Comparison of ENCODE assay signal across 37 cellular contexts in the genomic region with DNA sequence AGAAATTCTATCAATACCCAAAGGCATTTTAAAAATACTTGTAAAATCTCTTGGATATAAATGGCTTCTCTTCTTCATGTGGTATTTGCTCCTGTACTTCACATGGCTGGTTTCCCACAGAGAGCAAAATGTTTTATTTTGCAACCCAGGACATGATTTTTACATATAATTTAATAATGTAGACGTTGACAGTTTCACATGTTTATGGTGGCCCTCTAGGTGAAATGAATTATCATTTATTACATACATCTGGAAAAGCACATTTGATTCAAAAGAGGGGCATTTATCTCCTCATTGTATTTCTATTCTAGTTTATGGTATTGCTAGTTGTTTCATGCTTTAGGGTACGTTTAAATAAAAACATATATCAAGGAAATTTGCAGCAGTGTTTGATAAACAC. TPM values are rescaled to one million over a fixed set of nuclear protein-coding genes. Genes with fewer than 3 reads are reported as not detected.
"Had no signal": no experiment of that assay in that cellular context is flagged by ENCODE, and none has a peak within 500 bp of the region (broad histone marks: within the 10 kb centered on the region; RNA-seq: fewer than 3 reads in every experiment).

No MANE protein-coding gene starts in this region.

- H3K9me3 ChIP-seq: adrenal gland, ascending aorta, body of pancreas, breast epithelium, colonic mucosa had no signal

- DNase-seq: activated effector memory CD4-positive, alpha-beta T cell treated with anti-CD3 and anti-CD28 coated beads, Interleukin-2, amount 50 U/mL, for 16 hours; activated effector memory CD4-positive, alpha-beta T cell treated with Interleukin-2 at 50 U/mL for 16 hours; activated gamma-delta T cell; activated gamma-delta T cell treated with Interleukin-2 at 50 U/mL for 16 hours; activated naive CD4-positive, alpha-beta T cell; activated naive CD4-positive, alpha-beta T cell treated with anti-CD3 and anti-CD28 coated beads for 36 hours; activated naive CD4-positive, alpha-beta T cell treated with anti-CD3 and anti-CD28 coated beads, Interleukin-2, amount 10 ng/mL, durations not matched to agents 7 days and 5 days; activated naive CD4-positive, alpha-beta T cell treated with anti-CD3 and anti-CD28 coated beads, Interleukin-2, amount 50 U/mL, for 16 hours; activated naive CD4-positive, alpha-beta T cell treated with Interleukin-2 at 50 U/mL for 16 hours; activated naive CD8-positive, alpha-beta T cell treated with anti-CD3 and anti-CD28 coated beads for 36 hours; activated naive CD8-positive, alpha-beta T cell treated with anti-CD3 and anti-CD28 coated beads, Interleukin-2, amount 10 ng/mL, durations not matched to agents 7 days and 5 days; activated naive CD8-positive, alpha-beta T cell treated with anti-CD3 and anti-CD28 coated beads, Interleukin-2, amount 50 U/mL, for 24 hours; activated T-cell treated with anti-CD3 and anti-CD28 coated beads, Interleukin-2, amount 50 U/mL, for 4 hours; activated T-cell treated with anti-CD3 and anti-CD28 coated beads, Interleukin-2, amount 50 U/mL, for 48 hours; activated T-cell treated with anti-CD3 and anti-CD28 coated beads, Interleukin-2, amount 50 U/mL, for 72 hours; adrenal gland; amniotic stem cell; aorta; body of pancreas; brain microvascular endothelial cell; caudate nucleus; central memory CD4-positive, alpha-beta T cell; cerebellar nuclear complex; colonic mucosa had no signal

- H3K4me3 Mint-ChIP-seq: activated naive CD4-positive, alpha-beta T cell treated with anti-CD3 and anti-CD28 coated beads for 36 hours; activated naive CD4-positive, alpha-beta T cell treated with anti-CD3 and anti-CD28 coated beads, Interleukin-2, amount 10 ng/mL, durations not matched to agents 7 days and 5 days; activated naive CD4-positive, alpha-beta T cell treated with anti-CD3 and anti-CD28 coated beads, Interleukin-2, amount 50 U/mL, for 24 hours; activated naive CD8-positive, alpha-beta T cell; activated naive CD8-positive, alpha-beta T cell treated with anti-CD3 and anti-CD28 coated beads for 36 hours; activated naive CD8-positive, alpha-beta T cell treated with anti-CD3 and anti-CD28 coated beads, Interleukin-2, amount 10 ng/mL, durations not matched to agents 7 days and 5 days; activated naive CD8-positive, alpha-beta T cell treated with anti-CD3 and anti-CD28 coated beads, Interleukin-2, amount 50 U/mL, for 24 hours; activated T-cell treated with anti-CD3 and anti-CD28 coated beads, Interleukin-2, amount 50 U/mL, for 4 hours; activated T-cell treated with anti-CD3 and anti-CD28 coated beads, Interleukin-2, amount 50 U/mL, for 72 hours; activated T-helper 1 cell treated with anti-CD3 and anti-CD28 coated beads, Interleukin-12 subunit alpha, Interleukin-12 subunit beta, Interleukin-2, Interleukin-4 antibody, amounts not matched to agents 30 ng/mL and 10 ng/mL and 1 ng/mL, durations not matched to agents 14 hours and 24 hours and 36 hours; activated T-helper 17 cell treated with anti-CD3 and anti-CD28 coated beads, Interleukin-2, amount 50 U/mL, for 72 hours; central memory CD8-positive, alpha-beta T cell had no signal

- FAIRE-seq: astrocyte, bronchial epithelial cell, colon had no signal

- H3K4me1 ChIP-seq: ascending aorta, body of pancreas, breast epithelium, colonic mucosa had no signal

- H3K4me3 ChIP-seq: adrenal gland, ascending aorta, body of pancreas, breast epithelium, cardiac muscle cell, colonic mucosa had no signal

- ATAC-seq: activated naive CD4-positive, alpha-beta T cell treated with anti-CD3 and anti-CD28 coated beads, Interleukin-2, amount 50 U/mL, for 72 hours; activated naive CD8-positive, alpha-beta T cell treated with anti-CD3 and anti-CD28 coated beads, Interleukin-2, amount 50 U/mL, for 24 hours; activated T-cell treated with anti-CD3 and anti-CD28 coated beads, Interleukin-2, amount 50 U/mL, for 4 hours; activated T-cell treated with anti-CD3 and anti-CD28 coated beads, Interleukin-2, amount 50 U/mL, for 72 hours; activated T-helper 17 cell treated with anti-CD3 and anti-CD28 coated beads, Interleukin-2, amount 50 U/mL, for 72 hours; body of pancreas had no signal

- H3K36me3 Mint-ChIP-seq: activated naive CD4-positive, alpha-beta T cell treated with anti-CD3 and anti-CD28 coated beads, Interleukin-2, amount 10 ng/mL, durations not matched to agents 7 days and 5 days; activated naive CD4-positive, alpha-beta T cell treated with anti-CD3 and anti-CD28 coated beads, Interleukin-2, amount 50 U/mL, for 24 hours; activated naive CD4-positive, alpha-beta T cell treated with anti-CD3 and anti-CD28 coated beads, Interleukin-2, amount 50 U/mL, for 72 hours; activated naive CD8-positive, alpha-beta T cell; activated naive CD8-positive, alpha-beta T cell treated with anti-CD3 and anti-CD28 coated beads for 36 hours; activated naive CD8-positive, alpha-beta T cell treated with anti-CD3 and anti-CD28 coated beads, Interleukin-2, amount 10 ng/mL, durations not matched to agents 7 days and 5 days had no signal

- H3K9me3 Mint-ChIP-seq: activated naive CD4-positive, alpha-beta T cell treated with anti-CD3 and anti-CD28 coated beads for 36 hours; activated naive CD4-positive, alpha-beta T cell treated with anti-CD3 and anti-CD28 coated beads, Interleukin-2, amount 10 ng/mL, durations not matched to agents 7 days and 5 days; activated naive CD4-positive, alpha-beta T cell treated with anti-CD3 and anti-CD28 coated beads, Interleukin-2, amount 50 U/mL, for 24 hours; activated naive CD4-positive, alpha-beta T cell treated with anti-CD3 and anti-CD28 coated beads, Interleukin-2, amount 50 U/mL, for 72 hours; activated naive CD8-positive, alpha-beta T cell treated with anti-CD3 and anti-CD28 coated beads for 36 hours; activated naive CD8-positive, alpha-beta T cell treated with anti-CD3 and anti-CD28 coated beads, Interleukin-2, amount 10 ng/mL, durations not matched to agents 7 days and 5 days; activated naive CD8-positive, alpha-beta T cell treated with anti-CD3 and anti-CD28 coated beads, Interleukin-2, amount 50 U/mL, for 24 hours; activated T-cell treated with anti-CD3 and anti-CD28 coated beads, Interleukin-2, amount 50 U/mL, for 4 hours; activated T-cell treated with anti-CD3 and anti-CD28 coated beads, Interleukin-2, amount 50 U/mL, for 72 hours; activated T-helper 1 cell treated with anti-CD3 and anti-CD28 coated beads, Interleukin-12 subunit alpha, Interleukin-12 subunit beta, Interleukin-2, Interleukin-4 antibody, amounts not matched to agents 30 ng/mL and 10 ng/mL and 1 ng/mL, durations not matched to agents 14 hours and 24 hours and 36 hours; activated T-helper 17 cell treated with anti-CD3 and anti-CD28 coated beads, Interleukin-2, amount 50 U/mL, for 72 hours; activated T-helper 2 cell treated with anti-CD3 and anti-CD28 coated beads, Interferon-gamma antibody, Interleukin-2, Interleukin-4, amounts not matched to agents 10 μg/mL and 5 μg/mL and 100 μg/mL, durations not matched to agents 14 hours and 24 hours and 36 hours; central memory CD8-positive, alpha-beta T cell had no signal

- H3K27ac Mint-ChIP-seq: activated naive CD4-positive, alpha-beta T cell treated with anti-CD3 and anti-CD28 coated beads for 36 hours; activated naive CD4-positive, alpha-beta T cell treated with anti-CD3 and anti-CD28 coated beads, Interleukin-2, amount 10 ng/mL, durations not matched to agents 7 days and 5 days; activated naive CD4-positive, alpha-beta T cell treated with anti-CD3 and anti-CD28 coated beads, Interleukin-2, amount 50 U/mL, for 24 hours; activated naive CD4-positive, alpha-beta T cell treated with anti-CD3 and anti-CD28 coated beads, Interleukin-2, amount 50 U/mL, for 72 hours; activated naive CD8-positive, alpha-beta T cell; activated naive CD8-positive, alpha-beta T cell treated with anti-CD3 and anti-CD28 coated beads for 36 hours; activated naive CD8-positive, alpha-beta T cell treated with anti-CD3 and anti-CD28 coated beads, Interleukin-2, amount 10 ng/mL, durations not matched to agents 7 days and 5 days; activated naive CD8-positive, alpha-beta T cell treated with anti-CD3 and anti-CD28 coated beads, Interleukin-2, amount 50 U/mL, for 24 hours; activated T-cell treated with anti-CD3 and anti-CD28 coated beads, Interleukin-2, amount 50 U/mL, for 72 hours; activated T-helper 1 cell treated with anti-CD3 and anti-CD28 coated beads, Interleukin-12 subunit alpha, Interleukin-12 subunit beta, Interleukin-2, Interleukin-4 antibody, amounts not matched to agents 30 ng/mL and 10 ng/mL and 1 ng/mL, durations not matched to agents 14 hours and 24 hours and 36 hours; activated T-helper 17 cell treated with anti-CD3 and anti-CD28 coated beads, Interleukin-2, amount 50 U/mL, for 72 hours; activated T-helper 2 cell treated with anti-CD3 and anti-CD28 coated beads, Interferon-gamma antibody, Interleukin-2, Interleukin-4, amounts not matched to agents 10 μg/mL and 5 μg/mL and 100 μg/mL, durations not matched to agents 14 hours and 24 hours and 36 hours had no signal

- H3K27me3 Mint-ChIP-seq: activated naive CD4-positive, alpha-beta T cell treated with anti-CD3 and anti-CD28 coated beads, Interleukin-2, amount 10 ng/mL, durations not matched to agents 7 days and 5 days; activated naive CD8-positive, alpha-beta T cell treated with anti-CD3 and anti-CD28 coated beads for 36 hours; activated naive CD8-positive, alpha-beta T cell treated with anti-CD3 and anti-CD28 coated beads, Interleukin-2, amount 10 ng/mL, durations not matched to agents 7 days and 5 days; activated T-helper 17 cell treated with anti-CD3 and anti-CD28 coated beads, Interleukin-2, amount 50 U/mL, for 72 hours; central memory CD8-positive, alpha-beta T cell had no signal

- H3K27me3 ChIP-seq: adrenal gland, ascending aorta, body of pancreas, brain microvascular endothelial cell, breast epithelium, cardiac muscle cell, colonic mucosa had no signal

- H3K27ac ChIP-seq: adrenal gland, ascending aorta, body of pancreas, brain microvascular endothelial cell, breast epithelium, cardiac muscle cell, colonic mucosa had no signal

- H3K36me3 ChIP-seq: adrenal gland, ascending aorta, brain microvascular endothelial cell, breast epithelium, cardiac muscle cell, colonic mucosa had no signal

- H3K4me1 Mint-ChIP-seq: central memory CD8-positive, alpha-beta T cell had no signal

RNA-seq across cellular contexts. Expression of gene LRGUK, which starts 52.2 kb away (rescaled TPM):
- total RNA-seq: ascending aorta had no signal
- polyA plus RNA-seq: cardiac muscle cell had no signal
